ENCODE assay signal across 17 cellular contexts in the genomic region with DNA sequence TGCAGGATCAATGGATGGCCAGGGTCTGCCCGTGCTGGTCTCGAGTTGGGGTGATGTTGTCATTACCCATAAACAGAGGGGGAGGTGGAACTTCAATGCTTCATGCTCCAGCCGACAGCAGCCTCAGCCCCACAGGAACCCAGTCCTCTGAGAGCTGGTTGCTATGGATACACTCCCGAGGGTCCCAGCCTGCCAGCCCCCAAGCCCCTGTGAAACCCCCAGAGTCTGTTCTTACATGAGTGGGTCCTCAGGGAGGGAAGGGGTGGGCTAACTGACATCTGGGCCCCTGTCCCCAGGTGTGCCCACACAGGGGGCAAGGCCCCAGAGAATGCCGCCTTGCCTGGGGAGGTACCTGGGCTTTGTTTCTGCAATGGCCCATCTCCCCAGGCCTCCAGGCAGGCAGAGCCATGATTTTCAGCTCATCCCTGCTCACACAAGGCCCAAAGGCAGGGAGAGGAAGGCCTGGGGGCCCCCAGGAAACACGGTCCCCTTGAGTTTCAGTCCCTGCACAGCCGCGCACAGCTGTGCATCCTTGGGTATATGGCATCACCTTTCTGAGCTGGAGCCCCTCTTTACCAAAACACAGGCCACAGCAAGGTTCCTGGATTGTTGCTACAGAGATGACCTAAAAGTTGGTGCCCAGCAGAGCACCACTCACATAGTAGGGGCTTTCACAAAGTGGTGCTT.
"Had no signal": no experiment of that assay in that cellular context is flagged by ENCODE, and none has a peak within 500 bp of the region (broad histone marks: within the 10 kb centered on the region; RNA-seq: fewer than 3 reads in every experiment).

No MANE protein-coding gene starts in this region.

- H3K9me3 ChIP-seq: pancreas, suprapubic skin, upper lobe of right lung had no signal

- DNase-seq: activated CD4-positive, alpha-beta T cell treated with anti-CD3 and anti-CD28 coated beads for 1 hour; activated CD8-positive, alpha-beta memory T cell treated with anti-CD3 and anti-CD28 coated beads, Interleukin-2, amount 50 U/mL, for 48 hours; activated CD8-positive, alpha-beta T cell treated with anti-CD3 and anti-CD28 coated beads, Interleukin-2, amount 10 ng/mL, durations not matched to agents 7 days and 5 days; activated naive CD4-positive, alpha-beta T cell; activated naive CD8-positive, alpha-beta T cell treated with anti-CD3 and anti-CD28 coated beads, Interleukin-2, amount 50 U/mL, for 24 hours; esophagus squamous epithelium; glutamatergic neuron; immature natural killer cell; left cardiac atrium; naive thymus-derived CD8-positive, alpha-beta T cell; pancreas; stimulated activated CD4-positive, alpha-beta T cell treated with anti-CD3 and anti-CD28 coated beads, Interleukin-4, amount 100 ng/mL, for 1 hour; stimulated activated CD8-positive, alpha-beta memory T cell treated with anti-CD3 and anti-CD28 coated beads, Interleukin-4, amount 100 ng/mL, for 48 hours; stimulated activated naive CD8-positive, alpha-beta T cell treated with anti-CD3 and anti-CD28 coated beads, Interleukin-15, Interleukin-2, amounts not matched to agents 100 U/mL and 50 U/mL, for 24 hours; upper lobe of right lung had no signal

- H3K36me3 ChIP-seq: pancreas, upper lobe of right lung had no signal

- ATAC-seq: activated CD8-positive, alpha-beta T cell treated with anti-CD3 and anti-CD28 coated beads, Interleukin-2, amount 10 ng/mL, durations not matched to agents 7 days and 5 days; activated naive CD8-positive, alpha-beta T cell treated with anti-CD3 and anti-CD28 coated beads, Interleukin-2, amount 50 U/mL, for 24 hours; naive thymus-derived CD8-positive, alpha-beta T cell; pancreas; stimulated activated naive CD8-positive, alpha-beta T cell treated with anti-CD3 and anti-CD28 coated beads, Interleukin-15, Interleukin-2, amounts not matched to agents 100 U/mL and 50 U/mL, for 24 hours; upper lobe of right lung had no signal

- H3K36me3 Mint-ChIP-seq: immature natural killer cell; naive thymus-derived CD8-positive, alpha-beta T cell had no signal

- H3K27ac Mint-ChIP-seq: activated CD8-positive, alpha-beta T cell treated with anti-CD3 and anti-CD28 coated beads, Interleukin-2, amount 10 ng/mL, durations not matched to agents 7 days and 5 days; activated naive CD8-positive, alpha-beta T cell treated with anti-CD3 and anti-CD28 coated beads, Interleukin-2, amount 50 U/mL, for 24 hours; dendritic cell treated with granulocyte-macrophage colony-stimulating factor and Interleukin-4, amounts not matched to agents 40 ng/mL and 50 ng/mL, for 4 days; immature natural killer cell; naive thymus-derived CD8-positive, alpha-beta T cell had no signal

- H3K4me1 Mint-ChIP-seq: activated naive CD8-positive, alpha-beta T cell treated with anti-CD3 and anti-CD28 coated beads, Interleukin-2, amount 50 U/mL, for 24 hours; immature natural killer cell had no signal

- H3K27me3 ChIP-seq: esophagus squamous epithelium, pancreas, suprapubic skin, upper lobe of right lung had no signal

- H3K4me1 ChIP-seq: pancreas, suprapubic skin, upper lobe of right lung had no signal

- H3K27me3 Mint-ChIP-seq: dendritic cell treated with granulocyte-macrophage colony-stimulating factor and Interleukin-4, amounts not matched to agents 40 ng/mL and 50 ng/mL, for 4 days had no signal

- H3K4me3 ChIP-seq: esophagus squamous epithelium, pancreas, suprapubic skin, upper lobe of right lung had no signal

- H3K27ac ChIP-seq: esophagus squamous epithelium, pancreas, suprapubic skin, upper lobe of right lung had no signal

- H3K4me3 Mint-ChIP-seq: activated CD8-positive, alpha-beta T cell treated with anti-CD3 and anti-CD28 coated beads, Interleukin-2, amount 10 ng/mL, durations not matched to agents 7 days and 5 days; activated naive CD8-positive, alpha-beta T cell treated with anti-CD3 and anti-CD28 coated beads, Interleukin-2, amount 50 U/mL, for 24 hours; dendritic cell treated with granulocyte-macrophage colony-stimulating factor and Interleukin-4, amounts not matched to agents 40 ng/mL and 50 ng/mL, for 4 days; immature natural killer cell; naive thymus-derived CD8-positive, alpha-beta T cell had no signal

- H3K9me3 Mint-ChIP-seq: activated naive CD8-positive, alpha-beta T cell treated with anti-CD3 and anti-CD28 coated beads, Interleukin-2, amount 50 U/mL, for 24 hours; dendritic cell treated with granulocyte-macrophage colony-stimulating factor and Interleukin-4, amounts not matched to agents 40 ng/mL and 50 ng/mL, for 4 days; immature natural killer cell had no signal
